Comparison of ENCODE assay signal across 9 cellular contexts in genomic region chr5:61334224-61335196, GRCh38. TPM values are rescaled to one million over a fixed set of nuclear protein-coding genes. Genes with fewer than 3 reads are reported as not detected.
DNase-seq lines count a peak whose midpoint lies in the region; ATAC-seq, FAIRE-seq and TF ChIP-seq lines count a peak whose summit lies in the region.
"Had no signal": no experiment of that assay in that cellular context is flagged by ENCODE, and none has a peak within 500 bp of the region (broad histone marks: within the 10 kb centered on the region; RNA-seq: fewer than 3 reads in every experiment).

No MANE protein-coding gene starts in this region.

- H3K9ac ChIP-seq in SK-N-SH, result peak overlapping the region; percentile 91
- peak overlapping the region; percentile 63 for H3K9ac ChIP-seq in iPS-18a (ENCODE audit: low read length)

- H3K27me3 Mint-ChIP-seq in activated T-helper 2 cell treated with anti-CD3 and anti-CD28 coated beads, Interferon-gamma antibody, Interleukin-2, Interleukin-4, amounts not matched to agents 10 μg/mL and 5 μg/mL and 100 μg/mL, durations not matched to agents 14 hours and 24 hours and 36 hours (ENCODE audit: low read depth), result peaks cover 18% of the 10 kb centered on the region

- H3K9me3 Mint-ChIP-seq in activated T-helper 2 cell treated with anti-CD3 and anti-CD28 coated beads, Interferon-gamma antibody, Interleukin-2, Interleukin-4, amounts not matched to agents 10 μg/mL and 5 μg/mL and 100 μg/mL, durations not matched to agents 14 hours and 24 hours and 36 hours, result no peaks in the 10 kb centered on the region

- peak overlapping the region in 1 of 2 experiments; percentile 68; a peak in 1 of 4 replicates for H3K27ac ChIP-seq in SK-N-SH (ENCODE audit: low read depth in 2 of 2, low read length in 1 of 2)
- no peak overlapping the region for H3K27ac ChIP-seq in iPS-18a (ENCODE audit: low read length)
- H3K27ac ChIP-seq in small intestine (ENCODE audit: low read depth in 1 of 2, low read length in 1 of 2), result peak overlapping the region in 1 of 2 donors; percentile 12

- peaks cover 0 to 16% of the 10 kb centered on the region in 2 experiments; a peak in 2 of 4 replicates for H3K4me1 ChIP-seq in SK-N-SH (ENCODE audit: control insufficient read depth in 1 of 2, insufficient read depth in 2 of 2, low read depth in 1 of 2, low read length in 1 of 2)
- peaks cover 21% of the 10 kb centered on the region for H3K4me1 ChIP-seq in iPS-18a (ENCODE audit: control insufficient read depth, low read depth, low read length)
- H3K4me1 ChIP-seq in small intestine (ENCODE audit: control insufficient read depth in 2 of 2, insufficient read depth in 1 of 2, low read depth in 1 of 2, low read length in 1 of 2), result peaks cover 3 to 4% of the 10 kb centered on the region in 2 donors

- no peak for TF ChIP-seq RAD21 in SK-N-SH (IDR thresholded peaks at IDR 0.05; ENCODE audit: low read length)

- H3K4me3 ChIP-seq in SK-N-SH (ENCODE audit: low read depth in 2 of 2, low read length in 1 of 2) (peak overlapping the region; percentile 85 to 94), iPS-18a (ENCODE audit: low read length) (peak overlapping the region; percentile 63), small intestine (ENCODE audit: low read depth in 1 of 2, low read length in 2 of 2) (peak overlapping the region; percentile 79 to 88)

- no peaks in the 10 kb centered on the region for H3K9me3 ChIP-seq in SK-N-SH
- H3K9me3 ChIP-seq in iPS-18a (ENCODE audit: control insufficient read depth, low read depth, low read length), result no peaks in the 10 kb centered on the region
- H3K9me3 ChIP-seq in small intestine (ENCODE audit: control insufficient read depth, low read depth), result no peaks in the 10 kb centered on the region

- no peak for TF ChIP-seq CTCF in SK-N-SH (IDR thresholded peaks at IDR 0.05)

- FAIRE-seq in small intestine (lab: Jason Lieb, UNC), result no peak
- FAIRE-seq: G401.6 had no signal

- no peaks in the 10 kb centered on the region for H3F3A ChIP-seq in SK-N-SH (replicated peaks; ENCODE audit: insufficient read depth)

- peaks cover 26% of the 10 kb centered on the region for H3K4me1 Mint-ChIP-seq in activated T-helper 2 cell treated with anti-CD3 and anti-CD28 coated beads, Interferon-gamma antibody, Interleukin-2, Interleukin-4, amounts not matched to agents 10 μg/mL and 5 μg/mL and 100 μg/mL, durations not matched to agents 14 hours and 24 hours and 36 hours (ENCODE audit: low read depth)

- ATAC-seq in SK-N-SH treated with all-trans-retinoic acid at 6 μM for 48 hours, result no peak

- peaks cover 34% of the 10 kb centered on the region for H3K36me3 Mint-ChIP-seq in activated T-helper 2 cell treated with anti-CD3 and anti-CD28 coated beads, Interferon-gamma antibody, Interleukin-2, Interleukin-4, amounts not matched to agents 10 μg/mL and 5 μg/mL and 100 μg/mL, durations not matched to agents 14 hours and 24 hours and 36 hours (ENCODE audit: low read depth)

- intact Hi-C loops in activated T-helper 2 cell treated with anti-CD3 and anti-CD28 coated beads, Interferon-gamma antibody, Interleukin-2, Interleukin-4, amounts not matched to agents 10 μg/mL and 5 μg/mL and 100 μg/mL, durations not matched to agents 14 hours and 24 hours and 36 hours (cut with micrococcal nuclease), result loop anchor here (5.0 kb wide), 2 partner anchors 198 to 973 kb away; partner anchors contain the start of gene KIF2A
- intact Hi-C loops in posterior vena cava (cut with DNase I), result loop anchor here (5.0 to 10.0 kb wide), 3 partner anchors 320 to 390 kb away; partner anchors contain the start of genes ERCC8 (in 1 of the 2) and NDUFAF2 (in 1 of the 2)

- peak overlapping the region; percentile 92 for H3K4me2 ChIP-seq in SK-N-SH

- peak; percentile 27 for DNase-seq in SK-N-SH
- DNase-seq in activated T-helper 2 cell treated with anti-CD3 and anti-CD28 coated beads, Interferon-gamma antibody, Interleukin-2, Interleukin-4, amounts not matched to agents 10 μg/mL and 5 μg/mL and 100 μg/mL, durations not matched to agents 14 hours and 24 hours and 36 hours (ENCODE audit: low spot score), result no peak
- DNase-seq in small intestine, result no peak
- no peak for DNase-seq in posterior vena cava (ENCODE audit: low spot score)
- no peak for DNase-seq in NCI-H187 (lab: John Stamatoyannopoulos, UW)
- no peak for DNase-seq in cortex of kidney (lab: John Stamatoyannopoulos, UW)

- H3K36me3 ChIP-seq in SK-N-SH (replicated peaks in 1 of 2; ENCODE audit: control insufficient read depth in 1 of 2, insufficient read depth in 2 of 2, low read length in 1 of 2) (no peaks in the 10 kb centered on the region), iPS-18a (ENCODE audit: control insufficient read depth, low read depth, low read length) (no peaks in the 10 kb centered on the region), small intestine (ENCODE audit: control insufficient read depth in 2 of 2, insufficient read depth in 2 of 2, low read length in 2 of 2) (no peaks in the 10 kb centered on the region)

- no peak overlapping the region for H3K27ac Mint-ChIP-seq in activated T-helper 2 cell treated with anti-CD3 and anti-CD28 coated beads, Interferon-gamma antibody, Interleukin-2, Interleukin-4, amounts not matched to agents 10 μg/mL and 5 μg/mL and 100 μg/mL, durations not matched to agents 14 hours and 24 hours and 36 hours

- POLR2A ChIA-PET in SK-N-SH (lab: Yijun Ruan, JAX), result interaction anchor here (0.6 kb wide), 1 partner anchor 323 kb away, joined by 3 read pairs; no protein-coding TSS in a partner anchor

- H3K4me3 Mint-ChIP-seq in activated T-helper 2 cell treated with anti-CD3 and anti-CD28 coated beads, Interferon-gamma antibody, Interleukin-2, Interleukin-4, amounts not matched to agents 10 μg/mL and 5 μg/mL and 100 μg/mL, durations not matched to agents 14 hours and 24 hours and 36 hours (ENCODE audit: low read depth), result peak overlapping the region; percentile 82

- peaks cover 67% of the 10 kb centered on the region for H3K79me2 ChIP-seq in SK-N-SH (ENCODE audit: insufficient read depth)

- peaks cover 63% of the 10 kb centered on the region for H4K20me1 ChIP-seq in SK-N-SH (ENCODE audit: insufficient read depth)

- H2AFZ ChIP-seq in SK-N-SH (ENCODE audit: low read depth), result no peak overlapping the region

- CTCF ChIA-PET in SK-N-SH (lab: Yijun Ruan, JAX), result interaction anchor here (0.9 to 2.3 kb wide), 6 partner anchors 10 to 375 kb away, joined by 3 to 8 read pairs (median 4); no protein-coding TSS in a partner anchor

- no peaks in the 10 kb centered on the region for H3K9me2 ChIP-seq in SK-N-SH

- WGBS in SK-N-SH (ENCODE audit: low lambda C conversion rate), result 39% methylated on average over 12 of the region's 12 CpGs
- WGBS in small intestine, 3 donors, result 13 to 31% (median 30%) methylated on average over 12 of the region's 12 CpGs

- TF ChIP-seq EP300 in SK-N-SH (IDR thresholded peaks at IDR 0.05; ENCODE audit: borderline replicate concordance in 1 of 2, low read depth in 1 of 2, low read length in 1 of 2), result no peak

- H3K27me3 ChIP-seq in SK-N-SH (ENCODE audit: insufficient read depth) (no peaks in the 10 kb centered on the region), iPS-18a (ENCODE audit: control insufficient read depth, insufficient read depth, low read length) (peaks cover 44% of the 10 kb centered on the region), small intestine (ENCODE audit: control insufficient read depth in 2 of 2, insufficient read depth in 2 of 2, low read length in 2 of 2) (no peaks in the 10 kb centered on the region)

TF ChIP-seq in SK-N-SH, 30 proteins besides CTCF, POLR2A, EP300 and RAD21 (continues in another document):
- peak; percentile 37 for TF ChIP-seq PBX3 (IDR thresholded peaks at IDR 0.05)
- TF ChIP-seq POLR2AphosphoS5 (IDR thresholded peaks at IDR 0.05; ENCODE audit: low read depth, low read length), result no peak
- 0 out of 2 replicates have a peak, but pooled peaks have one; percentile 4 for TF ChIP-seq MXI1 (IDR thresholded peaks at IDR 0.05; ENCODE audit: low read depth, low read length)
- TF ChIP-seq YY1 (IDR thresholded peaks at IDR 0.05; ENCODE audit: low read depth), result no peak

TF ChIP-seq in SK-N-SH treated with all-trans-retinoic acid at 6 μM for 48 hours, 23 proteins besides CTCF, POLR2A, EP300 and RAD21 (continues in another document):
- no peak for TF ChIP-seq ZNF8 (CRISPR knock-in tag; IDR thresholded peaks at IDR 0.05)
- TF ChIP-seq RARB (CRISPR knock-in tag; IDR thresholded peaks at IDR 0.05), result no peak
- TF ChIP-seq ZC3H10 (CRISPR knock-in tag; IDR thresholded peaks at IDR 0.05), result no peak
- TF ChIP-seq ESRRG (CRISPR knock-in tag; IDR thresholded peaks at IDR 0.05), result no peak
- TF ChIP-seq OSR1 (CRISPR knock-in tag; IDR thresholded peaks at IDR 0.05), result no peak
- no peak for TF ChIP-seq SNAI2 (CRISPR knock-in tag; IDR thresholded peaks at IDR 0.05)
- TF ChIP-seq BACH2 (CRISPR knock-in tag; IDR thresholded peaks at IDR 0.05; ENCODE audit: borderline replicate concordance), result no peak
- TF ChIP-seq ZNF565 (CRISPR knock-in tag; conservative IDR thresholded peaks at IDR 0.05; ENCODE audit: low read depth), result no peak
- TF ChIP-seq ISL1 (CRISPR knock-in tag; IDR thresholded peaks at IDR 0.05), result no peak

RNA-seq across cellular contexts. Expression of gene ZSWIM6, which starts 2.5 kb away (rescaled TPM):
- polyA plus RNA-seq in SK-N-SH (2012; rRNA removed) (7.4 and 9.8 TPM in 2 replicates), small intestine (1 to 10 TPM; 3.2 to 4.9 (median 3.5) TPM)
- 5.8 and 6.4 TPM in 2 replicates for polyA plus RNA-seq in SK-N-SH (2012; cell fraction: cytosol; rRNA removed)
- polyA plus RNA-seq in SK-N-SH (2012; cell fraction: nucleus; rRNA removed), result 13.4 and 24.6 TPM in 2 replicates
- 8.9 TPM in 2 replicates for total RNA-seq in activated T-helper 2 cell treated with anti-CD3 and anti-CD28 coated beads, Interferon-gamma antibody, Interleukin-2, Interleukin-4, amounts not matched to agents 10 μg/mL and 5 μg/mL and 100 μg/mL, durations not matched to agents 14 hours and 24 hours and 36 hours
- total RNA-seq in posterior vena cava, result 10 to 100 TPM; 14.0 to 15.3 TPM
